10 cellular contexts compared by ENCODE assay signal in genomic region chr19:16573925-16574324, GRCh38. TPM values are rescaled to one million over a fixed set of nuclear protein-coding genes. Genes with fewer than 3 reads are reported as not detected.
A peak's percentile ranks its signal among the peaks of the same experiment; 100 is the strongest.
DNase-seq lines count a peak whose midpoint lies in the region; ATAC-seq lines count a peak whose summit lies in the region.
"Had no signal": no experiment of that assay in that cellular context is flagged by ENCODE, and none has a peak within 500 bp of the region (broad histone marks: within the 10 kb centered on the region; RNA-seq: fewer than 3 reads in every experiment).

No MANE protein-coding gene starts in this region.

- intact Hi-C loops in activated CD4-positive, alpha-beta memory T cell treated with anti-CD3 and anti-CD28 coated beads for 36 hours (cut with micrococcal nuclease): loop anchor here (2.0 to 5.0 kb wide), 2 partner anchors 31 to 88 kb away; partner anchors contain the start of genes CHERP, SMIM7 and TMEM38A

- H3K9me3 Mint-ChIP-seq in activated T-cell treated with anti-CD3 and anti-CD28 coated beads, Interleukin-2, amount 50 U/mL, for 72 hours: no peaks in the 10 kb centered on the region
- H3K9me3 Mint-ChIP-seq in activated CD4-positive, alpha-beta memory T cell treated with anti-CD3 and anti-CD28 coated beads for 36 hours: no peaks in the 10 kb centered on the region
- no peaks in the 10 kb centered on the region for H3K9me3 Mint-ChIP-seq in immature natural killer cell

- peak overlapping the region in 2 of 5 donors; percentile 92 to 94 for H3K4me3 ChIP-seq in subcutaneous abdominal adipose tissue (ENCODE audit: low read depth in 1 of 5, low read length in 5 of 5)

- H3K4me1 ChIP-seq in subcutaneous abdominal adipose tissue (ENCODE audit: control insufficient read depth in 5 of 5, insufficient read depth in 5 of 5, low read length in 5 of 5): peaks cover 23 to 65% (median 54%) of the 10 kb centered on the region in 5 donors

- POLR2A ChIA-PET in activated CD4-positive, alpha-beta memory T cell treated with anti-CD3 and anti-CD28 coated beads for 36 hours (lab: Charles Lee): interaction anchor here (0.8 to 2.8 kb wide), 4 partner anchors 8 to 20 kb away, joined by 3 to 28 read pairs (median 11); no protein-coding TSS in a partner anchor

- H3K4me1 Mint-ChIP-seq in activated T-cell treated with anti-CD3 and anti-CD28 coated beads, Interleukin-2, amount 50 U/mL, for 72 hours (ENCODE audit: low read depth): peaks cover 56% of the 10 kb centered on the region
- peaks cover 50% of the 10 kb centered on the region for H3K4me1 Mint-ChIP-seq in activated CD4-positive, alpha-beta memory T cell treated with anti-CD3 and anti-CD28 coated beads for 36 hours (ENCODE audit: low read depth)
- peaks cover 54 to 57% of the 10 kb centered on the region in 2 donors for H3K4me1 Mint-ChIP-seq in immature natural killer cell

- H3K27me3 Mint-ChIP-seq in activated T-cell treated with anti-CD3 and anti-CD28 coated beads, Interleukin-2, amount 50 U/mL, for 72 hours (ENCODE audit: low read depth): no peaks in the 10 kb centered on the region
- H3K27me3 Mint-ChIP-seq in activated CD4-positive, alpha-beta memory T cell treated with anti-CD3 and anti-CD28 coated beads for 36 hours: no peaks in the 10 kb centered on the region
- H3K27me3 Mint-ChIP-seq in immature natural killer cell (ENCODE audit: low read depth in 3 of 3): peaks cover 19 to 21% (median 20%) of the 10 kb centered on the region in 3 donors

- H3K36me3 Mint-ChIP-seq in activated T-cell treated with anti-CD3 and anti-CD28 coated beads, Interleukin-2, amount 50 U/mL, for 72 hours (ENCODE audit: insufficient read depth in 2 of 2): peaks cover 4 to 6% of the 10 kb centered on the region in 2 donors
- H3K36me3 Mint-ChIP-seq in activated CD4-positive, alpha-beta memory T cell treated with anti-CD3 and anti-CD28 coated beads for 36 hours: peaks cover 38% of the 10 kb centered on the region
- peaks cover 0 to 19% (median 0%) of the 10 kb centered on the region in 3 donors for H3K36me3 Mint-ChIP-seq in immature natural killer cell

- peak overlapping the region; percentile 83 for H3K27ac ChIP-seq in subcutaneous abdominal adipose tissue (ENCODE audit: low read depth, low read length)

- no peaks in the 10 kb centered on the region for H3K9me3 ChIP-seq in subcutaneous abdominal adipose tissue (ENCODE audit: control insufficient read depth in 5 of 5, low read length in 5 of 5)

- no peak for ATAC-seq in activated T-cell treated with anti-CD3 and anti-CD28 coated beads, Interleukin-2, amount 50 U/mL, for 72 hours (replicated peaks in 1 of 2)
- no peak for ATAC-seq in HG02973 (IDR thresholded peaks at IDR 0.05; ENCODE audit: unreplicated experiment)

- H3K36me3 ChIP-seq in subcutaneous abdominal adipose tissue (ENCODE audit: control insufficient read depth in 5 of 5, insufficient read depth in 5 of 5, low read length in 5 of 5): peaks cover 0 to 52% (median 37%) of the 10 kb centered on the region in 5 donors

- H3K9ac ChIP-seq in subcutaneous abdominal adipose tissue (ENCODE audit: low read length in 5 of 5): peak overlapping the region in 1 of 5 donors; percentile 1

- no peak for DNase-seq in activated T-cell treated with anti-CD3 and anti-CD28 coated beads, Interleukin-2, amount 50 U/mL, for 72 hours
- no peak for DNase-seq in activated T-cell treated with anti-CD3 and anti-CD28 coated beads, Interleukin-2, amount 50 U/mL, for 48 hours
- DNase-seq in activated CD4-positive, alpha-beta memory T cell treated with anti-CD3 and anti-CD28 coated beads for 36 hours: no peak
- DNase-seq in immature natural killer cell (no peak), C1 segment of cervical spinal cord (lab: John Stamatoyannopoulos, UW) (no peak), Kasumi-1 (lab: John Stamatoyannopoulos, UW) (no peak)
- DNase-seq: amniotic stem cell, NCI-H1436 had no signal

- H3K27ac Mint-ChIP-seq in activated T-cell treated with anti-CD3 and anti-CD28 coated beads, Interleukin-2, amount 50 U/mL, for 72 hours: peak overlapping the region; percentile 71
- H3K27ac Mint-ChIP-seq in activated CD4-positive, alpha-beta memory T cell treated with anti-CD3 and anti-CD28 coated beads for 36 hours: peak overlapping the region; percentile 14
- peak overlapping the region; percentile 94 to 100 (median 98) for H3K27ac Mint-ChIP-seq in immature natural killer cell

- peak overlapping the region; percentile 89 to 91 for H3K4me3 Mint-ChIP-seq in activated T-cell treated with anti-CD3 and anti-CD28 coated beads, Interleukin-2, amount 50 U/mL, for 72 hours
- H3K4me3 Mint-ChIP-seq in activated CD4-positive, alpha-beta memory T cell treated with anti-CD3 and anti-CD28 coated beads for 36 hours: peak overlapping the region; percentile 92
- H3K4me3 Mint-ChIP-seq in immature natural killer cell: peak overlapping the region; percentile 52 to 99 (median 90)

- CTCF ChIA-PET in activated CD4-positive, alpha-beta memory T cell treated with anti-CD3 and anti-CD28 coated beads for 36 hours (lab: Charles Lee): interaction anchor here (1.2 to 2.5 kb wide), 3 partner anchors 11 to 187 kb away, joined by 3 to 9 read pairs (median 6); no protein-coding TSS in a partner anchor

- H3K27me3 ChIP-seq in subcutaneous abdominal adipose tissue (ENCODE audit: control insufficient read depth in 5 of 5, insufficient read depth in 4 of 5, low read length in 5 of 5): no peaks in the 10 kb centered on the region

RNA-seq across cellular contexts. Expression of gene SLC35E1, which starts 1.7 kb away (rescaled TPM):
- total RNA-seq in activated T-cell treated with anti-CD3 and anti-CD28 coated beads, Interleukin-2, amount 50 U/mL, for 72 hours: 10 to 100 TPM; 36.5 to 39.5 TPM
- total RNA-seq in activated CD4-positive, alpha-beta memory T cell treated with anti-CD3 and anti-CD28 coated beads for 36 hours: 10 to 100 TPM; 42.0 to 46.0 TPM
- polyA plus RNA-seq in immature natural killer cell: 10 to 100 TPM; 14.9 to 21.8 (median 20.1) TPM

RNA-seq across cellular contexts. Expression of gene CHERP, which starts 31.7 kb away (rescaled TPM):
- total RNA-seq in activated T-cell treated with anti-CD3 and anti-CD28 coated beads, Interleukin-2, amount 50 U/mL, for 72 hours: 10 to 100 TPM; 54.8 to 59.6 TPM
- total RNA-seq in activated CD4-positive, alpha-beta memory T cell treated with anti-CD3 and anti-CD28 coated beads for 36 hours: 10 to 100 TPM; 50.8 TPM
- 10 to 100 TPM in 1 of 3 donors, 1 to 10 TPM in 2; 1.6 to 19.9 (median 3.4) TPM for polyA plus RNA-seq in immature natural killer cell

RNA-seq across cellular contexts. Expression of gene MED26, which starts 54.1 kb away (rescaled TPM):
- total RNA-seq in activated T-cell treated with anti-CD3 and anti-CD28 coated beads, Interleukin-2, amount 50 U/mL, for 72 hours: 10 to 100 TPM; 18.6 to 20.2 TPM
- 10 to 100 TPM; 12.0 to 14.5 TPM for total RNA-seq in activated CD4-positive, alpha-beta memory T cell treated with anti-CD3 and anti-CD28 coated beads for 36 hours
- 1 to 10 TPM; 1.2 to 5.3 (median 2.0) TPM for polyA plus RNA-seq in immature natural killer cell

Comparison
In these comparisons a context has a peak if more than half of its experiments do, and no peak if none do; other contexts are left out.
1. H3K27ac Mint-ChIP-seq: peak in every context shown above with its lines; median percentile 98 in immature natural killer cell; 71 in activated T-cell treated with anti-CD3 and anti-CD28 coated beads, Interleukin-2, amount 50 U/mL, for 72 hours; 14 in activated CD4-positive, alpha-beta memory T cell treated with anti-CD3 and anti-CD28 coated beads for 36 hours.